ENCODE assay signal across 20 cellular contexts in the genomic region with DNA sequence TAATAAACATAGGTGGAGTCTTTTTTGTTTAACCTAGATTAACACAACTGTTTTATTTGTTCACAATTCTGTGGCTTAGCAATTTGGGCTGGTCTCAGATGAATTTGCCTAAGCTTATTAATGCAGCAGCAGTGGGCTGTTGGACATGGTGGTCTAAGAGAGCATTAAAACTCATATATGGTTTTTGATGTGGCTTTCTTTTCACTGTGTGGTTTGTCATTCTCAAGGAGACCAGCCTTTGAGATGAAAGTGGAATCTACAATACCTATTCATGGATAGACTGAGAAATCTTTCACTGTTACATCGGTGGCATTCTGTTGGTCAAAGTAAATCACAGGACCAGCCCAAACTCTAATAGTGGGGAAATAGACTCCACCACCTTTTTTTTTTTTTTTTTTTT.
"Had no signal": no experiment of that assay in that cellular context is flagged by ENCODE, and none has a peak within 500 bp of the region (broad histone marks: within the 10 kb centered on the region; RNA-seq: fewer than 3 reads in every experiment).

No MANE protein-coding gene starts in this region.

- H3K27ac ChIP-seq: coronary artery, dorsolateral prefrontal cortex, esophagus muscularis mucosa, foreskin keratinocyte, gastrocnemius medialis, heart right ventricle, left lung, lower lobe of right lung had no signal

- H3K9me3 ChIP-seq: esophagus muscularis mucosa, gastrocnemius medialis, heart right ventricle, left lung, lower lobe of right lung had no signal

- H3K27me3 ChIP-seq: dorsolateral prefrontal cortex, esophagus muscularis mucosa, foreskin keratinocyte, gastrocnemius medialis, heart right ventricle, left lung had no signal

- H3K4me3 Mint-ChIP-seq: naive thymus-derived CD4-positive, alpha-beta T cell; natural killer cell had no signal

- H3K9me3 Mint-ChIP-seq: naive thymus-derived CD4-positive, alpha-beta T cell; natural killer cell had no signal

- DNase-seq: dermis blood vessel endothelial cell; dorsolateral prefrontal cortex; effector CD4-positive, alpha-beta T cell; effector memory CD4-positive, alpha-beta T cell; foreskin keratinocyte; gastrocnemius medialis; glutamatergic neuron; head of caudate nucleus; heart right ventricle; hippocampal formation; left cardiac atrium; left lung; left ventricle myocardium superior; lower lobe of right lung; mesenchymal stem cell; midbrain; naive thymus-derived CD4-positive, alpha-beta T cell; natural killer cell had no signal

- H3K4me3 ChIP-seq: coronary artery, dorsolateral prefrontal cortex, esophagus muscularis mucosa, gastrocnemius medialis, heart right ventricle, left lung, lower lobe of right lung had no signal

- H3K27me3 Mint-ChIP-seq: naive thymus-derived CD4-positive, alpha-beta T cell had no signal

- ATAC-seq: foreskin keratinocyte; gastrocnemius medialis; heart right ventricle; left cardiac atrium; left lung; left ventricle myocardium superior; lower lobe of right lung; naive thymus-derived CD4-positive, alpha-beta T cell; natural killer cell had no signal
